In genomic region chr6:15513801-15514711, GRCh38 we compare ENCODE assay signal across 1 cellular context.
TF ChIP-seq lines count a peak whose summit lies in the region.

No MANE protein-coding gene starts in this region.

TF ChIP-seq in H1, 55 proteins besides CTCF, POLR2A, EP300 and RAD21 (continued from another document):
- TF ChIP-seq SIX5 (IDR thresholded peaks at IDR 0.05; ENCODE audit: low read depth, low read length) (no peak), ZNF274 (IDR thresholded peaks at IDR 0.05; ENCODE audit: borderline replicate concordance, extremely low read depth, low read length) (no peak), RFX5 (IDR thresholded peaks at IDR 0.05; ENCODE audit: borderline replicate concordance, low read depth, low read length) (no peak), ATF2 (IDR thresholded peaks at IDR 0.05; ENCODE audit: low read length) (no peak), CHD2 (IDR thresholded peaks at IDR 0.05; ENCODE audit: low read length) (no peak), POLR2AphosphoS5 (IDR thresholded peaks at IDR 0.05; ENCODE audit: low read depth, low read length) (no peak), CBX8 (IDR thresholded peaks at IDR 0.05; ENCODE audit: borderline replicate concordance, low read depth, low read length) (no peak), CBX5 (IDR thresholded peaks at IDR 0.05; ENCODE audit: low read depth, low read length) (no peak), RBBP5 (IDR thresholded peaks at IDR 0.05; ENCODE audit: borderline replicate concordance, low read depth, low read length) (no peak), GTF2F1 (IDR thresholded peaks at IDR 0.05; ENCODE audit: borderline replicate concordance, low read depth, low read length) (no peak), GABPA (IDR thresholded peaks at IDR 0.05; ENCODE audit: borderline replicate concordance, insufficient read depth, low read length) (no peak), NANOG (IDR thresholded peaks at IDR 0.05; ENCODE audit: insufficient read depth, low read depth, low read length, poor library complexity, severe bottlenecking) (no peak), RXRA (IDR thresholded peaks at IDR 0.05; ENCODE audit: insufficient read depth, low read depth, low read length) (no peak), KDM4A (IDR thresholded peaks at IDR 0.05; ENCODE audit: low read depth, low read length, severe bottlenecking) (no peak), JUND (IDR thresholded peaks at IDR 0.05; ENCODE audit: low read length) (no peak)
